Comparison of ENCODE assay signal across 17 cellular contexts in genomic region chr7:5599543-5600200, GRCh38. TPM values are rescaled to one million over a fixed set of nuclear protein-coding genes. Genes with fewer than 3 reads are reported as not detected.
DNase-seq lines count a peak whose midpoint lies in the region; ATAC-seq, FAIRE-seq and TF ChIP-seq lines count a peak whose summit lies in the region.
"Had no signal": no experiment of that assay in that cellular context is flagged by ENCODE, and none has a peak within 500 bp of the region (broad histone marks: within the 10 kb centered on the region; RNA-seq: fewer than 3 reads in every experiment).

No MANE protein-coding gene starts in this region.

- TF ChIP-seq POLR2A in suprapubic skin (IDR thresholded peaks at IDR 0.05) = no peak

- no peaks in the 10 kb centered on the region for H3K9me2 ChIP-seq in Loucy (replicated peaks; ENCODE audit: low read depth, low read length)

- no peak for ATAC-seq in HG03354 (IDR thresholded peaks at IDR 0.05; ENCODE audit: poor library complexity, severe bottlenecking, unreplicated experiment)
- ATAC-seq in HG02588 (IDR thresholded peaks at IDR 0.05; ENCODE audit: unreplicated experiment) = no peak
- no peak for ATAC-seq in HG02981 (IDR thresholded peaks at IDR 0.05; ENCODE audit: unreplicated experiment)
- ATAC-seq: activated naive CD4-positive, alpha-beta T cell treated with anti-CD3 and anti-CD28 coated beads, Interleukin-2, amount 50 U/mL, for 72 hours; effector memory CD8-positive, alpha-beta T cell had no signal

- H3K4me1 ChIP-seq in Loucy (ENCODE audit: insufficient read depth, low read length, poor library complexity, severe bottlenecking) = peaks cover 33% of the 10 kb centered on the region
- peaks cover 41% of the 10 kb centered on the region for H3K4me1 ChIP-seq in keratinocyte (ENCODE audit: control insufficient read depth, extremely low read depth, insufficient read depth, low read length)
- H3K4me1 ChIP-seq in suprapubic skin = peaks cover 60% of the 10 kb centered on the region

- no peak for TF ChIP-seq EP300 in suprapubic skin (IDR thresholded peaks at IDR 0.05)

- H3K27me3 ChIP-seq in Loucy (ENCODE audit: insufficient read depth, low read length, poor library complexity, severe bottlenecking) = no peaks in the 10 kb centered on the region
- H3K27me3 ChIP-seq in keratinocyte (ENCODE audit: control insufficient read depth, extremely low read depth, insufficient read depth, low read length) = no peaks in the 10 kb centered on the region
- H3K27me3 ChIP-seq in suprapubic skin = no peaks in the 10 kb centered on the region

- no peak overlapping the region for H3K27ac ChIP-seq in caudate nucleus (ENCODE audit: low read depth, low read length)
- H3K27ac ChIP-seq in keratinocyte (ENCODE audit: control insufficient read depth, insufficient read depth, low read length) = peak overlapping the region; percentile 2
- peak overlapping the region; percentile 49 for H3K27ac ChIP-seq in suprapubic skin

- H3K9me1 ChIP-seq in keratinocyte (ENCODE audit: control insufficient read depth, extremely low read depth, insufficient read depth, low read length) = no peaks in the 10 kb centered on the region

- peaks cover 96% of the 10 kb centered on the region for H3K79me2 ChIP-seq in Loucy (ENCODE audit: insufficient read depth, low read length)
- H3K79me2 ChIP-seq in keratinocyte (ENCODE audit: control insufficient read depth, insufficient read depth, low read length) = peaks cover 89% of the 10 kb centered on the region

- no peaks in the 10 kb centered on the region for H3K9me3 ChIP-seq in Loucy (ENCODE audit: insufficient read depth, low read depth, low read length)
- H3K9me3 ChIP-seq in keratinocyte (ENCODE audit: control insufficient read depth, low read depth, low read length) = no peaks in the 10 kb centered on the region
- no peaks in the 10 kb centered on the region for H3K9me3 ChIP-seq in suprapubic skin
- H3K9me3 ChIP-seq: left ventricle myocardium inferior, mucosa of descending colon had no signal

- no peak for TF ChIP-seq CTCF in Loucy (conservative IDR thresholded peaks at IDR 0.05; ENCODE audit: low read length)
- no peak for TF ChIP-seq CTCF in keratinocyte (optimal IDR thresholded peaks at IDR 0.05 in 1 of 3, IDR thresholded peaks at IDR 0.05 in 1 of 3, conservative IDR thresholded peaks at IDR 0.05 in 1 of 3; ENCODE audit: extremely low read depth in 1 of 3, insufficient read depth in 2 of 3, low read length in 3 of 3)
- no peak for TF ChIP-seq CTCF in suprapubic skin (IDR thresholded peaks at IDR 0.05)

- 79% methylated on average over 8 of the region's 8 CpGs for WGBS in suprapubic skin

- peaks cover 24% of the 10 kb centered on the region; the same call in 1 of the 2 replicates for H3K36me3 ChIP-seq in Loucy (ENCODE audit: insufficient read depth, low read length)
- peaks cover 16 to 39% of the 10 kb centered on the region in 2 experiments for H3K36me3 ChIP-seq in keratinocyte (ENCODE audit: control insufficient read depth in 2 of 2, extremely low read depth in 1 of 2, insufficient read depth in 2 of 2, low read length in 2 of 2)
- peaks cover 18% of the 10 kb centered on the region for H3K36me3 ChIP-seq in suprapubic skin

- dilution Hi-C loops in keratinocyte (cut with MboI; ENCODE audit: extremely low pct_ligation_motif_present, low sequenced_read_pairs) = no loop called here

- H4K20me1 ChIP-seq in Loucy (ENCODE audit: insufficient read depth, low read length, poor library complexity, severe bottlenecking) (peaks cover 76% of the 10 kb centered on the region), keratinocyte (ENCODE audit: control insufficient read depth, extremely low read depth, insufficient read depth, low read length) (peaks cover 27% of the 10 kb centered on the region)

- DNase-seq in caudate nucleus (lab: John Stamatoyannopoulos, UW) (peak in 36 of 61 donors; percentile 27 to 90 (median 42)), keratinocyte (ENCODE audit: low read depth, low spot score) (no peak), suprapubic skin (ENCODE audit: low spot score in 2 of 2) (no peak), medulla oblongata (ENCODE audit: extremely low spot score) (no peak)
- DNase-seq: activated CD4-positive, alpha-beta T cell treated with anti-CD3 and anti-CD28 coated beads for 1 hour; CD8-positive, alpha-beta memory T cell; effector memory CD8-positive, alpha-beta T cell; left ventricle myocardium inferior; NCI-H1694; NK-92 treated with Interleukin-12 subunit alpha and Interleukin-12 subunit beta, amount 100 ng/mL, for 24 hours; T-helper 9 cell had no signal

- no peak overlapping the region for H2AFZ ChIP-seq in Loucy (ENCODE audit: low read length)
- H2AFZ ChIP-seq in keratinocyte (ENCODE audit: control insufficient read depth, low read length) = no peak overlapping the region

- H3K4me2 ChIP-seq in Loucy (ENCODE audit: low read depth, low read length, poor library complexity, severe bottlenecking) (peak overlapping the region; percentile 90), keratinocyte (ENCODE audit: control insufficient read depth, extremely low read depth, insufficient read depth, low read depth, low read length) (peak overlapping the region; percentile 82)

- no peak for FAIRE-seq in keratinocyte (lab: Jason Lieb, UNC)

- H3K9ac ChIP-seq in Loucy (ENCODE audit: low read depth, low read length, poor library complexity, severe bottlenecking) = no peak overlapping the region
- no peak overlapping the region for H3K9ac ChIP-seq in keratinocyte (ENCODE audit: control insufficient read depth, extremely low read depth, insufficient read depth, low read length)

- peak overlapping the region; percentile 61 for H3K4me3 ChIP-seq in Loucy (ENCODE audit: low read length, poor library complexity, severe bottlenecking)
- H3K4me3 ChIP-seq in keratinocyte (ENCODE audit: control insufficient read depth in 2 of 3, extremely low read depth in 1 of 3, insufficient read depth in 2 of 3, low read depth in 1 of 3, low read length in 3 of 3) = no peak overlapping the region
- H3K4me3 ChIP-seq in suprapubic skin = no peak overlapping the region
- H3K4me3 ChIP-seq: left ventricle myocardium inferior, mucosa of descending colon had no signal

- peaks cover 4% of the 10 kb centered on the region; the same call in 1 of the 2 replicates for H3F3A ChIP-seq in Loucy (ENCODE audit: low read depth)

RNA-seq across cellular contexts. Expression of gene FSCN1, which starts 7.1 kb away (rescaled TPM):
- polyA plus RNA-seq in keratinocyte = 133 to 291 TPM (median 149 TPM) in 3 replicates
- polyA plus RNA-seq in keratinocyte (2011; ENCODE audit: low read depth) = 120 TPM
- polyA plus RNA-seq in keratinocyte (2011; cell fraction: cytosol; rRNA removed) = 92.2 and 328 TPM in 2 replicates
- polyA plus RNA-seq in keratinocyte (2011; cell fraction: nucleus; rRNA removed) = 106 and 176 TPM in 2 replicates
- polyA plus RNA-seq in keratinocyte (2012; ENCODE audit: low replicate concordance) = 132 and 514 TPM in 2 replicates
- polyA minus RNA-seq in keratinocyte = 100 to 357 TPM (median 134 TPM) in 3 replicates
- polyA minus RNA-seq in keratinocyte (2011; cell fraction: cytosol; rRNA and poly(A)+ RNA removed) = 829 TPM
- polyA minus RNA-seq in keratinocyte (2011; cell fraction: nucleus; rRNA and poly(A)+ RNA removed) = 210 and 230 TPM in 2 replicates
- total RNA-seq in suprapubic skin = 10 to 100 TPM; 63.0 to 88.9 (median 73.2) TPM

Comparison
In these comparisons a context has a peak if more than half of its experiments do, and no peak if none do; other contexts are left out.
1. DNase-seq: peak in caudate nucleus (36 of 61); none in keratinocyte (single experiment), suprapubic skin (0 of 2) and medulla oblongata (single experiment).